ENCODE assay signal across 8 cellular contexts in genomic region chr7:142711722-142712616, GRCh38. TPM values are rescaled to one million over a fixed set of nuclear protein-coding genes. Genes with fewer than 3 reads are reported as not detected.
DNase-seq lines count a peak whose midpoint lies in the region; ATAC-seq and TF ChIP-seq lines count a peak whose summit lies in the region.

No MANE protein-coding gene starts in this region.

- no peak overlapping the region for H2AFZ ChIP-seq in KMS-11 (ENCODE audit: low read depth)

- POLR2A ChIA-PET in activated CD4-positive, alpha-beta T cell treated with anti-CD3 and anti-CD28 coated beads, Interleukin-2, amount 10 ng/mL, durations not matched to agents 7 days and 5 days (lab: Charles Lee), result no interaction called here

- no peaks in the 10 kb centered on the region for H3K36me3 ChIP-seq in KMS-11 (ENCODE audit: insufficient read depth)

- H3K4me1 Mint-ChIP-seq in activated CD4-positive, alpha-beta T cell treated with anti-CD3 and anti-CD28 coated beads, Interleukin-2, amount 10 ng/mL, durations not matched to agents 7 days and 5 days, result peaks cover 79% of the 10 kb centered on the region
- peaks cover 74% of the 10 kb centered on the region for H3K4me1 Mint-ChIP-seq in stimulated activated naive CD8-positive, alpha-beta T cell treated with anti-CD3 and anti-CD28 coated beads, Interleukin-15, Interleukin-2, amounts not matched to agents 100 ng/mL and 50 ng/mL, for 24 hours (ENCODE audit: low read depth)

- H3K27ac Mint-ChIP-seq in activated CD4-positive, alpha-beta T cell treated with anti-CD3 and anti-CD28 coated beads, Interleukin-2, amount 10 ng/mL, durations not matched to agents 7 days and 5 days, result peak overlapping the region; percentile 90
- peak overlapping the region; percentile 80 for H3K27ac Mint-ChIP-seq in stimulated activated naive CD8-positive, alpha-beta T cell treated with anti-CD3 and anti-CD28 coated beads, Interleukin-15, Interleukin-2, amounts not matched to agents 100 ng/mL and 50 ng/mL, for 24 hours

- H3K9ac ChIP-seq in KMS-11, result no peak overlapping the region

- no peaks in the 10 kb centered on the region for H3K79me2 ChIP-seq in KMS-11 (ENCODE audit: insufficient read depth, low read depth)

- peak overlapping the region; percentile 66 for H3K4me3 Mint-ChIP-seq in activated CD4-positive, alpha-beta T cell treated with anti-CD3 and anti-CD28 coated beads, Interleukin-2, amount 10 ng/mL, durations not matched to agents 7 days and 5 days
- H3K4me3 Mint-ChIP-seq in stimulated activated naive CD8-positive, alpha-beta T cell treated with anti-CD3 and anti-CD28 coated beads, Interleukin-15, Interleukin-2, amounts not matched to agents 100 ng/mL and 50 ng/mL, for 24 hours, result peak overlapping the region; percentile 83

- no peaks in the 10 kb centered on the region for H4K20me1 ChIP-seq in KMS-11 (ENCODE audit: insufficient read depth)

- H3K4me1 ChIP-seq in KMS-11 (ENCODE audit: low read depth, poor library complexity, severe bottlenecking), result peaks cover 10% of the 10 kb centered on the region

- peak; percentile 86 for TF ChIP-seq CTCF in KMS-11 (conservative IDR thresholded peaks at IDR 0.05; ENCODE audit: low read depth, low read length)

- H3K27me3 ChIP-seq in KMS-11 (ENCODE audit: insufficient read depth, low read depth), result no peaks in the 10 kb centered on the region

- H3K4me3 ChIP-seq in KMS-11 (IDR thresholded peaks at IDR 0.05; ENCODE audit: insufficient read depth, low read depth, low read length), result no peak overlapping the region

- H3K9me3 Mint-ChIP-seq in activated CD4-positive, alpha-beta T cell treated with anti-CD3 and anti-CD28 coated beads, Interleukin-2, amount 10 ng/mL, durations not matched to agents 7 days and 5 days, result no peaks in the 10 kb centered on the region
- H3K9me3 Mint-ChIP-seq in stimulated activated naive CD8-positive, alpha-beta T cell treated with anti-CD3 and anti-CD28 coated beads, Interleukin-15, Interleukin-2, amounts not matched to agents 100 ng/mL and 50 ng/mL, for 24 hours, result no peaks in the 10 kb centered on the region

- no peak overlapping the region for H3K4me2 ChIP-seq in KMS-11

- DNase-seq in SKM-1 treated with dmso at 0.1 percent for 144 hours (lab: John Stamatoyannopoulos, UW; ENCODE audit: unreplicated experiment) (peak; percentile 17), SKM-1 (lab: John Stamatoyannopoulos, UW; ENCODE audit: unreplicated experiment) (no peak), germinal center (ENCODE audit: low spot score) (peak; percentile 45)
- peak; percentile 36 for DNase-seq in activated CD4-positive, alpha-beta T cell treated with anti-CD3 and anti-CD28 coated beads, Interleukin-2, amount 10 ng/mL, durations not matched to agents 7 days and 5 days

- CTCF ChIA-PET in activated CD4-positive, alpha-beta T cell treated with anti-CD3 and anti-CD28 coated beads, Interleukin-2, amount 10 ng/mL, durations not matched to agents 7 days and 5 days (lab: Charles Lee), result interaction anchor here (2.8 to 3.8 kb wide), 2 partner anchors 71 to 97 kb away, joined by 12 to 18 read pairs; no protein-coding TSS in a partner anchor

- no peaks in the 10 kb centered on the region for H3K36me3 Mint-ChIP-seq in activated CD4-positive, alpha-beta T cell treated with anti-CD3 and anti-CD28 coated beads, Interleukin-2, amount 10 ng/mL, durations not matched to agents 7 days and 5 days (ENCODE audit: low read depth)
- H3K36me3 Mint-ChIP-seq in stimulated activated naive CD8-positive, alpha-beta T cell treated with anti-CD3 and anti-CD28 coated beads, Interleukin-15, Interleukin-2, amounts not matched to agents 100 ng/mL and 50 ng/mL, for 24 hours (ENCODE audit: low read depth), result no peaks in the 10 kb centered on the region

- H3K27me3 Mint-ChIP-seq in activated CD4-positive, alpha-beta T cell treated with anti-CD3 and anti-CD28 coated beads, Interleukin-2, amount 10 ng/mL, durations not matched to agents 7 days and 5 days, result no peaks in the 10 kb centered on the region
- no peaks in the 10 kb centered on the region for H3K27me3 Mint-ChIP-seq in stimulated activated naive CD8-positive, alpha-beta T cell treated with anti-CD3 and anti-CD28 coated beads, Interleukin-15, Interleukin-2, amounts not matched to agents 100 ng/mL and 50 ng/mL, for 24 hours

- H3K27ac ChIP-seq in KMS-11, result no peak overlapping the region

- ATAC-seq in GM21381 (IDR thresholded peaks at IDR 0.05; ENCODE audit: unreplicated experiment) (no peak), GM21619 (IDR thresholded peaks at IDR 0.05; ENCODE audit: unreplicated experiment) (no peak)

RNA-seq across cellular contexts. Expression of gene PRSS1, which starts 37.3 kb away (rescaled TPM):
- total RNA-seq in activated CD4-positive, alpha-beta T cell treated with anti-CD3 and anti-CD28 coated beads, Interleukin-2, amount 10 ng/mL, durations not matched to agents 7 days and 5 days, result not detected

RNA-seq across cellular contexts. Expression of gene PRSS2, which starts 58.8 kb away (rescaled TPM):
- not detected for total RNA-seq in activated CD4-positive, alpha-beta T cell treated with anti-CD3 and anti-CD28 coated beads, Interleukin-2, amount 10 ng/mL, durations not matched to agents 7 days and 5 days
